13 cellular contexts compared by ENCODE assay signal in genomic region chr17:31802502-31802901, GRCh38. TPM values are rescaled to one million over a fixed set of nuclear protein-coding genes. Genes with fewer than 3 reads are reported as not detected.
DNase-seq lines count a peak whose midpoint lies in the region; ATAC-seq and TF ChIP-seq lines count a peak whose summit lies in the region.
"Had no signal": no experiment of that assay in that cellular context is flagged by ENCODE, and none has a peak within 500 bp of the region (broad histone marks: within the 10 kb centered on the region; RNA-seq: fewer than 3 reads in every experiment).

No MANE protein-coding gene starts in this region.

- no peaks in the 10 kb centered on the region for H3K27me3 ChIP-seq in colonic mucosa

- no peak overlapping the region for H3K27ac Mint-ChIP-seq in T-cell
- H3K27ac Mint-ChIP-seq: H9 had no signal

- no peaks in the 10 kb centered on the region for H3K9me3 Mint-ChIP-seq in T-cell
- H3K9me3 Mint-ChIP-seq: activated T-cell treated with anti-CD3 and anti-CD28 coated beads, Interleukin-2, amount 50 U/mL, for 4 hours; H9 had no signal

- no peaks in the 10 kb centered on the region for H3K36me3 ChIP-seq in colonic mucosa
- H3K36me3 ChIP-seq: WERI-Rb-1 had no signal

- no peaks in the 10 kb centered on the region for H3K9me3 ChIP-seq in colonic mucosa

- H3K36me3 Mint-ChIP-seq in T-cell = no peaks in the 10 kb centered on the region

- H3K4me3 ChIP-seq in colonic mucosa = no peak overlapping the region

- POLR2A ChIA-PET in HEK293T (lab: Yijun Ruan, JAX) = no interaction called here
- POLR2A ChIA-PET in T-cell (lab: Charles Lee) = no interaction called here

- H3K4me3 Mint-ChIP-seq in T-cell = no peak overlapping the region
- H3K4me3 Mint-ChIP-seq: activated T-cell treated with anti-CD3 and anti-CD28 coated beads, Interleukin-2, amount 50 U/mL, for 4 hours; H9 had no signal

- no peak for ATAC-seq in T-cell (replicated peaks in 1 of 4)
- ATAC-seq: activated T-cell treated with anti-CD3 and anti-CD28 coated beads, Interleukin-2, amount 50 U/mL, for 4 hours; PC-3 had no signal

- DNase-seq in HEK293T (ENCODE audit: extremely low spot score) (peak; percentile 16), NOMO-1 (lab: John Stamatoyannopoulos, UW; ENCODE audit: unreplicated experiment in 2 of 2) (peak; percentile 49 to 50), colonic mucosa (peak; percentile 34), posterior vena cava (ENCODE audit: low spot score) (peak; percentile 76), T-cell (no peak), NCI-H1105 (lab: John Stamatoyannopoulos, UW) (no peak), NCI-H1092 treated with DMSO at 0.1 percent for 48 hours (lab: John Stamatoyannopoulos, UW) (no peak)
- DNase-seq: activated T-cell treated with anti-CD3 and anti-CD28 coated beads, Interleukin-2, amount 50 U/mL, for 4 hours; amniotic stem cell; H9; NCI-H2029; PC-3; WERI-Rb-1 had no signal

- H3K27ac ChIP-seq in colonic mucosa = no peak overlapping the region
- H3K27ac ChIP-seq: WERI-Rb-1 had no signal

- no peaks in the 10 kb centered on the region for H3K4me1 ChIP-seq in colonic mucosa

- H3K4me1 Mint-ChIP-seq in T-cell = no peaks in the 10 kb centered on the region
- H3K4me1 Mint-ChIP-seq: H9 had no signal

- intact Hi-C loops in colonic mucosa (cut with DNase I) (no loop called here), posterior vena cava (cut with DNase I) (no loop called here)

- no peak for TF ChIP-seq CTCF in colonic mucosa (IDR thresholded peaks at IDR 0.05)

- H3K9ac ChIP-seq in colonic mucosa (ENCODE audit: low read depth in 2 of 2, low read length in 2 of 2) = no peak overlapping the region

- H3K27me3 Mint-ChIP-seq in T-cell = peaks cover 0 to 7% of the 10 kb centered on the region in 2 donors

- CTCF ChIA-PET in HEK293T (lab: Yijun Ruan, JAX) (interaction anchor here (0.9 kb wide), 1 partner anchor 40 kb away, joined by 3 read pairs; no protein-coding TSS in a partner anchor), T-cell (lab: Charles Lee) (no interaction called here)

TF ChIP-seq in HEK293T, 16 proteins besides CTCF, POLR2A, EP300 and RAD21:
- TF ChIP-seq SP1 (IDR thresholded peaks at IDR 0.05) (no peak), L3MBTL2 (conservative IDR thresholded peaks at IDR 0.05) (no peak), FOXK2 (IDR thresholded peaks at IDR 0.05) (no peak), ELF4 (IDR thresholded peaks at IDR 0.05) (no peak), NFRKB (IDR thresholded peaks at IDR 0.05) (no peak), SUZ12 (IDR thresholded peaks at IDR 0.05) (no peak), PKNOX1 (IDR thresholded peaks at IDR 0.05) (no peak), LEF1 (IDR thresholded peaks at IDR 0.05; ENCODE audit: borderline replicate concordance) (no peak), ZNF384 (IDR thresholded peaks at IDR 0.05) (no peak), HDGF (IDR thresholded peaks at IDR 0.05; ENCODE audit: borderline replicate concordance) (no peak), TARDBP (IDR thresholded peaks at IDR 0.05) (no peak), ARNT (IDR thresholded peaks at IDR 0.05) (no peak), FOXA1 (IDR thresholded peaks at IDR 0.05) (no peak), BHLHE40 (IDR thresholded peaks at IDR 0.05; ENCODE audit: borderline replicate concordance) (no peak), FOXM1 (IDR thresholded peaks at IDR 0.05; ENCODE audit: borderline replicate concordance) (no peak), CTBP1 (IDR thresholded peaks at IDR 0.05; ENCODE audit: borderline replicate concordance) (no peak)

RNA-seq across cellular contexts. Expression of gene COPRS, which starts 56.5 kb away (rescaled TPM):
- total RNA-seq in colonic mucosa (10 to 100 TPM; 21.5 to 30.6 TPM), posterior vena cava (10 to 100 TPM; 41.0 to 54.8 TPM), T-cell (1 to 10 TPM; 2.1 to 6.7 (median 5.1) TPM)

Comparison
In these comparisons a context has a peak if more than half of its experiments do, and no peak if none do; other contexts are left out.
1. DNase-seq: peak in HEK293T (single experiment), NOMO-1 (2 of 2), colonic mucosa (single experiment) and posterior vena cava (single experiment); none in T-cell (0 of 34), NCI-H1105 (single experiment) and NCI-H1092 treated with DMSO at 0.1 percent for 48 hours (single experiment).